ENCODE assay signal across 9 cellular contexts in the genomic region with DNA sequence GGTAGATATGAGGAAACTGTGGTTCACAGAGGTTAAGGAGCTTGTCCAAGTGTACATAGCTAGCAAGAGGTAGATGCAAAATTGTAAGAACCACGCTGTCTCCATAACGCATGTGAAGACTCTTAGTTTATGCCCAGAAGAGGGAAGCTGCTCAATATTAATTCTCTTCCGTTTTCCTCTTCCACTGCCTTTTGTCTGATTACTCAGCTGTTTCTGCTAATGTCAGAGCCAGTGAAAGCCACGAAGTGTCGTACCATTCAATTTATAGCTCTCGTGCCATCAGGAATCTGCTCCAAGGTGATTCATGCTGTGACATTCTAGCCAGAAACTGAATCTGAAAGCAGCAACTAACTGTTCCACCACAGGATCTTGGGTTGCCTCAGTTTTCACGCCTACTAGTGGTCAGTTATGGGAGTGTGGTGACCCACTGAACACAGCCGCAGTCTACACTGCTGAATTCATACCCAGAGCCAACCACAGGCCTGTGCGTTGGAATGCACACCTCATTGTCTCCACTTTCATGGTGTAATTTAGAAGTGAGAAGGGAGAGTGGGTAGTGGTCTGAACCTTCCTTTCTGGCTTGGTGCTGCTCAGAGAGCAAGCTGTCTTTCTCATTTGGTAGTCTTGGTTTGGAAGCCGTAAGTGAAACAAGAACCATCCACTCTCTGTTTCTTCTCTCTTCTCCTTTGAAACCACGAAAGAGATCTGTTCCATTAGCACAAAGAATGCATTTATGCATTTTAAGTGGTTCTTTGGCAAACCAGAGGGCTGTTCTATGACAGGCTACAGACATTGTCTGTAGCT.
DNase-seq lines count a peak whose midpoint lies in the region; ATAC-seq and TF ChIP-seq lines count a peak whose summit lies in the region.
"Had no signal": no experiment of that assay in that cellular context is flagged by ENCODE, and none has a peak within 500 bp of the region (broad histone marks: within the 10 kb centered on the region; RNA-seq: fewer than 3 reads in every experiment).

No MANE protein-coding gene starts in this region.

- H3K4me1 ChIP-seq in Panc1 (ENCODE audit: control insufficient read depth, insufficient read depth, low read length) (no peaks in the 10 kb centered on the region), psoas muscle (no peaks in the 10 kb centered on the region)

- peaks cover 4% of the 10 kb centered on the region for H3K36me3 Mint-ChIP-seq in activated T-helper 17 cell treated with anti-CD3 and anti-CD28 coated beads, Interleukin-2, amount 50 U/mL, for 72 hours (ENCODE audit: low read depth)

- no peaks in the 10 kb centered on the region for H3K9me3 Mint-ChIP-seq in activated T-helper 17 cell treated with anti-CD3 and anti-CD28 coated beads, Interleukin-2, amount 50 U/mL, for 72 hours

- no peaks in the 10 kb centered on the region for H3K27me3 Mint-ChIP-seq in activated T-helper 17 cell treated with anti-CD3 and anti-CD28 coated beads, Interleukin-2, amount 50 U/mL, for 72 hours

- peak overlapping the region; percentile 27 for H3K4me3 Mint-ChIP-seq in activated T-helper 17 cell treated with anti-CD3 and anti-CD28 coated beads, Interleukin-2, amount 50 U/mL, for 72 hours

- peak overlapping the region; percentile 91 for H3K27ac Mint-ChIP-seq in activated T-helper 17 cell treated with anti-CD3 and anti-CD28 coated beads, Interleukin-2, amount 50 U/mL, for 72 hours

- ATAC-seq in GM18907 (IDR thresholded peaks at IDR 0.05; ENCODE audit: unreplicated experiment) = peak; percentile 99
- peak; percentile 94 for ATAC-seq in HG03097 (IDR thresholded peaks at IDR 0.05; ENCODE audit: low FRiP score, unreplicated experiment)
- peak; percentile 100 for ATAC-seq in Panc1
- peak; percentile 97 for ATAC-seq in activated T-helper 17 cell treated with anti-CD3 and anti-CD28 coated beads, Interleukin-2, amount 50 U/mL, for 72 hours (replicated peaks)
- ATAC-seq in psoas muscle = peak; percentile 70 to 97 (median 95)

- WGBS in psoas muscle, 3 donors = 42 to 47% (median 43%) methylated on average over 11 of the region's 11 CpGs

- H3K27ac ChIP-seq in Panc1 (ENCODE audit: low read length) (peak overlapping the region; percentile 55; the same call in 1 of the 2 replicates), psoas muscle (no peak overlapping the region)
- H3K27ac ChIP-seq: SK-N-MC had no signal

- no peaks in the 10 kb centered on the region for H3K36me3 ChIP-seq in Panc1 (ENCODE audit: control insufficient read depth, insufficient read depth, low read length)
- no peaks in the 10 kb centered on the region for H3K36me3 ChIP-seq in psoas muscle (ENCODE audit: insufficient read depth in 1 of 2, low read depth in 1 of 2)

- TF ChIP-seq CTCF in Panc1 (IDR thresholded peaks at IDR 0.05) (peak; percentile 91), psoas muscle (IDR thresholded peaks at IDR 0.05) (peak; percentile 52)

- no TSS peak for BruUV-seq in Panc1 (replicated peaks; lab: Mats Ljungman, UMichigan)

- in situ Hi-C loops in Panc1 (cut with HindIII; ENCODE audit: low pct_unique_long_range_greater_than_20kb, low sequenced_read_pairs) = no loop called here

- POLR2A ChIA-PET in Panc1 (lab: Charles Lee) = no interaction called here

- intact Hi-C loops in Panc1 (cut with micrococcal nuclease; ENCODE audit: unreplicated experiment) = loop anchor here (10.0 kb wide), 1 partner anchor 74 kb away; a partner anchor contains a TSS
- intact Hi-C loops in psoas muscle (cut with DNase I) = no loop called here

- peak overlapping the region in 1 of 2 experiments; percentile 32; a peak in 2 of 4 replicates for H3K4me3 ChIP-seq in Panc1 (ENCODE audit: low read depth in 2 of 2, low read length in 2 of 2)
- H3K4me3 ChIP-seq in psoas muscle = no peak overlapping the region
- H3K4me3 ChIP-seq: SK-N-MC had no signal

- peak; percentile 87 for DNase-seq in AG20443 (ENCODE audit: low spot score)
- peak; percentile 56 for DNase-seq in Panc1 (ENCODE audit: low read depth, low spot score)
- peak; percentile 61 for DNase-seq in glomerular endothelial cell (ENCODE audit: extremely low read depth, low read depth, low spot score)
- peak; percentile 26 to 53 for DNase-seq in psoas muscle
- no peak for DNase-seq in NCI-H1436 (lab: John Stamatoyannopoulos, UW)

- no peaks in the 10 kb centered on the region for H3K9me3 ChIP-seq in Panc1 (ENCODE audit: control insufficient read depth, insufficient read depth, low read depth, low read length)
- no peaks in the 10 kb centered on the region for H3K9me3 ChIP-seq in psoas muscle

- peaks cover 7% of the 10 kb centered on the region for H3K4me1 Mint-ChIP-seq in activated T-helper 17 cell treated with anti-CD3 and anti-CD28 coated beads, Interleukin-2, amount 50 U/mL, for 72 hours

- CTCF ChIA-PET in Panc1 (lab: Charles Lee) = no interaction called here

- no peaks in the 10 kb centered on the region for H3K27me3 ChIP-seq in Panc1 (ENCODE audit: control insufficient read depth, insufficient read depth, low read length)
- H3K27me3 ChIP-seq in psoas muscle (ENCODE audit: insufficient read depth in 3 of 3, low read length in 2 of 3) = no peaks in the 10 kb centered on the region
